Comparison of ENCODE assay signal across 20 cellular contexts in genomic region chr2:124382067-124382618, GRCh38.
"Had no signal": no experiment of that assay in that cellular context is flagged by ENCODE, and none has a peak within 500 bp of the region (broad histone marks: within the 10 kb centered on the region; RNA-seq: fewer than 3 reads in every experiment).

No MANE protein-coding gene starts in this region.

- H3K4me1 ChIP-seq: colonic mucosa, esophagus squamous epithelium, lower lobe of right lung, pancreas, tibial nerve, upper lobe of left lung had no signal

- H3K36me3 ChIP-seq: colonic mucosa, esophagus squamous epithelium, lower lobe of right lung, neutrophil, pancreas, thoracic aorta, tibial nerve, upper lobe of left lung had no signal

- H3K4me2 ChIP-seq: smooth muscle cell had no signal

- H3K9me3 ChIP-seq: colonic mucosa, esophagus squamous epithelium, lower lobe of right lung, neutrophil, pancreas, thoracic aorta, tibial nerve, upper lobe of left lung had no signal

- H3K27me3 ChIP-seq: colonic mucosa, esophagus squamous epithelium, neutrophil, pancreas, tibial nerve, upper lobe of left lung had no signal

- H3K4me3 ChIP-seq: colonic mucosa, esophagus squamous epithelium, lower lobe of right lung, pancreas, smooth muscle cell, thoracic aorta, tibial nerve, upper lobe of left lung had no signal

- DNase-seq: colonic mucosa; effector memory CD4-positive, alpha-beta T cell; erythroblast; esophagus squamous epithelium; foreskin melanocyte; immature natural killer cell; left ventricle myocardium superior; lower lobe of right lung; natural killer cell; pancreas; stimulated activated CD4-positive, alpha-beta T cell treated with anti-CD3 and anti-CD28 coated beads, Interleukin-12 subunit alpha, Interleukin-12 subunit beta, amount 100 ng/mL, for 4 hours; stimulated activated CD4-positive, alpha-beta T cell treated with anti-CD3 and anti-CD28 coated beads, Interleukin-1b, Interleukin-23, amount 100 ng/mL, for 48 hours; stimulated activated CD4-positive, alpha-beta T cell treated with anti-CD3 and anti-CD28 coated beads, Interleukin-4, amount 100 ng/mL, for 24 hours; stimulated activated naive CD4-positive, alpha-beta T cell treated with Interleukin-2 at 50 U/mL for 16 hours; substantia nigra; upper lobe of left lung had no signal

- H3K27ac ChIP-seq: colonic mucosa, esophagus squamous epithelium, lower lobe of right lung, neutrophil, pancreas, thoracic aorta, tibial nerve, upper lobe of left lung had no signal
